ENCODE assay signal across 10 cellular contexts in genomic region chr12:23083267-23083666, GRCh38.
DNase-seq lines count a peak whose midpoint lies in the region; ATAC-seq and TF ChIP-seq lines count a peak whose summit lies in the region.
"Had no signal": no experiment of that assay in that cellular context is flagged by ENCODE, and none has a peak within 500 bp of the region (broad histone marks: within the 10 kb centered on the region; RNA-seq: fewer than 3 reads in every experiment).

No MANE protein-coding gene starts in this region.

- H3K4me3 Mint-ChIP-seq in CD8-positive, alpha-beta memory T cell, result no peak overlapping the region

- H3K18ac ChIP-seq in mesendoderm (ENCODE audit: low read length), result no peak overlapping the region

- H3K9me2 ChIP-seq in PC-3 (replicated peaks; ENCODE audit: low read length), result no peaks in the 10 kb centered on the region

- H3K9me3 ChIP-seq in PC-3 (ENCODE audit: low read length), result no peaks in the 10 kb centered on the region
- no peaks in the 10 kb centered on the region for H3K9me3 ChIP-seq in CD8-positive, alpha-beta memory T cell (ENCODE audit: low read length)
- H3K9me3 ChIP-seq: neutrophil had no signal

- H4K5ac ChIP-seq in mesendoderm (ENCODE audit: low read length), result no peak overlapping the region

- H3K4ac ChIP-seq in mesendoderm (ENCODE audit: low read depth, low read length), result no peak overlapping the region

- CTCF ChIA-PET in PC-3 (lab: Charles Lee), result no interaction called here
- CTCF ChIA-PET in CD8-positive, alpha-beta memory T cell (lab: Charles Lee), result no interaction called here

- ATAC-seq in GM18873 (IDR thresholded peaks at IDR 0.05; ENCODE audit: low FRiP score, unreplicated experiment) (peak; percentile 75), HG02973 (IDR thresholded peaks at IDR 0.05; ENCODE audit: unreplicated experiment) (peak; percentile 80), PC-3 (no peak), GM21360 (IDR thresholded peaks at IDR 0.05; ENCODE audit: unreplicated experiment) (no peak)

- no peak overlapping the region for H3K27ac Mint-ChIP-seq in CD8-positive, alpha-beta memory T cell

- H3K79me2 ChIP-seq in PC-3 (ENCODE audit: low read length) (no peaks in the 10 kb centered on the region), mesendoderm (ENCODE audit: control insufficient read depth, insufficient read depth, low read length) (no peaks in the 10 kb centered on the region)

- no peaks in the 10 kb centered on the region for H3F3A ChIP-seq in PC-3 (ENCODE audit: low read length, unreplicated experiment)

- no peak overlapping the region for H3K4me3 ChIP-seq in PC-3 (ENCODE audit: low read length)
- H3K4me3 ChIP-seq in mesendoderm (ENCODE audit: low read length), result no peak overlapping the region
- no peak overlapping the region for H3K4me3 ChIP-seq in CD8-positive, alpha-beta memory T cell (ENCODE audit: low read length)

- H3K9ac ChIP-seq in PC-3 (ENCODE audit: low read length) (no peak overlapping the region), mesendoderm (ENCODE audit: low read length) (no peak overlapping the region)

- peak overlapping the region; percentile 13 for H4K8ac ChIP-seq in mesendoderm (ENCODE audit: low read depth, low read length)

- no peaks in the 10 kb centered on the region for H3K27me3 Mint-ChIP-seq in CD8-positive, alpha-beta memory T cell

- H3K4me1 ChIP-seq in PC-3 (ENCODE audit: insufficient read depth, low read length) (no peaks in the 10 kb centered on the region), mesendoderm (ENCODE audit: control insufficient read depth, low read depth, low read length) (no peaks in the 10 kb centered on the region)
- H3K4me1 ChIP-seq in CD8-positive, alpha-beta memory T cell (ENCODE audit: insufficient read depth, low read length), result no peaks in the 10 kb centered on the region

- intact Hi-C loops in PC-3 (cut with micrococcal nuclease), result no loop called here

- H3K27ac ChIP-seq in PC-3 (ENCODE audit: low read length) (no peak overlapping the region), mesendoderm (ENCODE audit: low read depth, low read length) (no peak overlapping the region)
- H3K27ac ChIP-seq in CD8-positive, alpha-beta memory T cell (ENCODE audit: low read depth, low read length), result no peak overlapping the region
- H3K27ac ChIP-seq: neutrophil had no signal

- TF ChIP-seq CTCF in PC-3 (conservative IDR thresholded peaks at IDR 0.05; ENCODE audit: low read depth, low read length), result no peak

- no peak overlapping the region for H2AFZ ChIP-seq in PC-3 (ENCODE audit: low read length)

- no peak overlapping the region for H2AK5ac ChIP-seq in mesendoderm (ENCODE audit: low read length)

- no peak overlapping the region for H3K23ac ChIP-seq in mesendoderm (ENCODE audit: low read length)

- H3K79me1 ChIP-seq in mesendoderm (ENCODE audit: low read length), result no peaks in the 10 kb centered on the region

- no peak overlapping the region for H2BK15ac ChIP-seq in mesendoderm (replicated peaks; ENCODE audit: low read depth)

- H3K36me3 ChIP-seq in PC-3 (ENCODE audit: low read depth, low read length) (no peaks in the 10 kb centered on the region), mesendoderm (ENCODE audit: control insufficient read depth, insufficient read depth, low read length) (no peaks in the 10 kb centered on the region)
- no peaks in the 10 kb centered on the region for H3K36me3 ChIP-seq in CD8-positive, alpha-beta memory T cell (ENCODE audit: insufficient read depth, low read length)
- H3K36me3 ChIP-seq: neutrophil had no signal

- H3K27me3 ChIP-seq in PC-3 (ENCODE audit: low read length) (no peaks in the 10 kb centered on the region), mesendoderm (ENCODE audit: insufficient read depth, low read length, poor library complexity) (no peaks in the 10 kb centered on the region)
- H3K27me3 ChIP-seq in CD8-positive, alpha-beta memory T cell (ENCODE audit: insufficient read depth, low read length, poor library complexity, severe bottlenecking), result no peaks in the 10 kb centered on the region
- H3K27me3 ChIP-seq: neutrophil had no signal

- no CpG with 5 or more reads among the region's 2 CpGs for WGBS in mesendoderm (ENCODE audit: extremely low coverage, insufficient coverage, low lambda C conversion rate)

- H3K4me2 ChIP-seq in PC-3 (ENCODE audit: low read length), result no peak overlapping the region
- H3K4me2 ChIP-seq in mesendoderm (ENCODE audit: low read length), result no peak overlapping the region

- no peaks in the 10 kb centered on the region for H3K4me1 Mint-ChIP-seq in CD8-positive, alpha-beta memory T cell

- POLR2A ChIA-PET in PC-3 (lab: Charles Lee; ENCODE audit: unreplicated experiment), result no interaction called here
- POLR2A ChIA-PET in CD8-positive, alpha-beta memory T cell (lab: Charles Lee), result no interaction called here

- peaks cover 0 to 11% (median 0%) of the 10 kb centered on the region in 5 donors for H3K9me3 Mint-ChIP-seq in CD8-positive, alpha-beta memory T cell

- no peak overlapping the region for H2BK5ac ChIP-seq in mesendoderm (ENCODE audit: low read length)

- H3K36me3 Mint-ChIP-seq in CD8-positive, alpha-beta memory T cell, result no peaks in the 10 kb centered on the region

- no peaks in the 10 kb centered on the region for H4K20me1 ChIP-seq in PC-3 (ENCODE audit: low read length)

- H3K56ac ChIP-seq in mesendoderm (ENCODE audit: low read length), result no peak overlapping the region

- no TSS peak for BruUV-seq in PC-3 (replicated peaks; lab: Mats Ljungman, UMichigan)

- DNase-seq in PC-3, result peak; percentile 16
- no peak for DNase-seq in mesendoderm
- no peak for DNase-seq in C1 segment of cervical spinal cord (lab: John Stamatoyannopoulos, UW)
- DNase-seq in CD8-positive, alpha-beta memory T cell, result no peak
- no peak for DNase-seq in stimulated activated CD4-positive, alpha-beta T cell treated with anti-CD3 and anti-CD28 coated beads, Interleukin-1b, Interleukin-23, amount 100 ng/mL, for 48 hours
- DNase-seq: glutamatergic neuron had no signal

- H2BK120ac ChIP-seq in mesendoderm (ENCODE audit: low read depth, low read length), result no peak overlapping the region

Comparison
In these comparisons a context has a peak if more than half of its experiments do, and no peak if none do; other contexts are left out.
1. ATAC-seq: peak in GM18873 (single experiment) and HG02973 (single experiment); none in PC-3 (single experiment) and GM21360 (single experiment).